In genomic region chr20:4721719-4722118, GRCh38 we compare ENCODE assay signal across 2 cellular contexts.
TF ChIP-seq lines count a peak whose summit lies in the region.

PRND (plus strand) TSS chr20:4721909; CDS start chr20:4724552, 2,643 bp downstream.

TF ChIP-seq in HepG2, 621 proteins besides CTCF, POLR2A, EP300 and RAD21:
- TF ChIP-seq ZNF749 (CRISPR knock-in tag; IDR thresholded peaks at IDR 0.05; ENCODE audit: borderline replicate concordance) (no peak), POLR2AphosphoS2 (IDR thresholded peaks at IDR 0.05; ENCODE audit: low read depth, low read length) (no peak), MED8 (CRISPR knock-in tag; IDR thresholded peaks at IDR 0.05; ENCODE audit: insufficient replicate concordance) (no peak), STAT5B (CRISPR knock-in tag; IDR thresholded peaks at IDR 0.05) (no peak), ZIK1 (CRISPR knock-in tag; IDR thresholded peaks at IDR 0.05; ENCODE audit: borderline replicate concordance, low read depth) (no peak), PITX1 (CRISPR knock-in tag; IDR thresholded peaks at IDR 0.05) (no peak), EHMT2 (IDR thresholded peaks at IDR 0.05; ENCODE audit: borderline replicate concordance, low read depth, low read length) (no peak), SNAPC2 (CRISPR knock-in tag; IDR thresholded peaks at IDR 0.05) (no peak), ZNF281 (CRISPR knock-in tag; IDR thresholded peaks at IDR 0.05; ENCODE audit: borderline replicate concordance) (no peak), ZNF17 (CRISPR knock-in tag; IDR thresholded peaks at IDR 0.05) (no peak), ZSCAN9 (CRISPR knock-in tag; IDR thresholded peaks at IDR 0.05; ENCODE audit: borderline replicate concordance) (no peak), ZNF142 (CRISPR knock-in tag; IDR thresholded peaks at IDR 0.05) (no peak), ZC3H13 (CRISPR knock-in tag; IDR thresholded peaks at IDR 0.05) (no peak), CERS6 (CRISPR knock-in tag; IDR thresholded peaks at IDR 0.05) (no peak), NFE2L2 (IDR thresholded peaks at IDR 0.05; ENCODE audit: low read length) (no peak), ZNF639 (CRISPR knock-in tag; conservative IDR thresholded peaks at IDR 0.05) (no peak), ZNF510 (CRISPR knock-in tag; IDR thresholded peaks at IDR 0.05; ENCODE audit: low read depth) (no peak), GABPA (IDR thresholded peaks at IDR 0.05; ENCODE audit: low read depth, low read length) (no peak), GABPA (CRISPR knock-in tag; IDR thresholded peaks at IDR 0.05; ENCODE audit: low read depth) (no peak)
TF ChIP-seq in HepG2: peak in this region for 0.

TF ChIP-seq in GM12878, 131 proteins besides CTCF, POLR2A, EP300 and RAD21:
- TF ChIP-seq IKZF1 (conservative IDR thresholded peaks at IDR 0.05) = no peak
TF ChIP-seq in GM12878: peak in this region for 0.
